20 cellular contexts compared by ENCODE assay signal in the genomic region with DNA sequence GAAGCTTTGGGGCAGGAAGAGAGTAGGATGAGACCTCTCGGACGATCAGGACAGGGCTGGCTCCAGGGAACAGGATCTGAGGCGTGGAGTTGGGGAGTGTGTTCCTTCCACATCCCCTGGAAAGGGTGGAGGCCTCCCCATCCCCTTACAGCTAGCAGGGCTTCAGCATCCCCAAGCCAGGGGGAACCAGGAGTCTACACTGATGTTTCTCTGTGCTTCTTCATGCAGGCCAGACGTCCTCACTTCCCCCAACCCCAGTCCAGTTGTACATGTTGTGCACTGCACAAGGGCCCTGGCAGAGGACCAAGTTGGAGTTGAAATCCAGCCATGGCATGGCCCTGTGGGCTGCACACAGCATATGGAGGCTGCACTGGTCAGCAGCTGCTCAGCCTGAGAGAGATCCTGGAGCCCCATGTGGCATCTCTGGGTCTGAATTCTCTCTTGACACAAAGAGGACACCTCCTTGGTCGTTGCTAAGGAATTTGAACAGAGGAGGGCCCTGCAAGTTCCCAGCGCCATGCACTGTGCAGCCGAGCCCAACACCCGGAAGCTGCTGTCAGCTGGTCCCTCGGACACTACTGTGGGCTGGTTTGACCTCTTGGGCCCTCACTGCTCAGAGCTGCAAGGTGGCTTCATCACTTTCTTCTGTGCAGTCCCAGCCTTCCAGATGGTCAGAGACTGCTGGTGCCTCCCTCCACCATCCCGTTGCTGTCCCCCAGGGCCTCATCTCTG.
A peak's percentile ranks its signal among the peaks of the same experiment; 100 is the strongest.
DNase-seq lines count a peak whose midpoint lies in the region; ATAC-seq and TF ChIP-seq lines count a peak whose summit lies in the region.
"Had no signal": no experiment of that assay in that cellular context is flagged by ENCODE, and none has a peak within 500 bp of the region (broad histone marks: within the 10 kb centered on the region; RNA-seq: fewer than 3 reads in every experiment).

No MANE protein-coding gene starts in this region.

- intact Hi-C loops in cardiac septum (cut with DNase I), result no loop called here
- intact Hi-C loops in Right ventricle myocardium inferior (cut with DNase I), result no loop called here
- intact Hi-C loops in stomach (cut with DNase I; ENCODE audit: low total_unique reads), result no loop called here

- peaks cover 11% of the 10 kb centered on the region for H3K27me3 Mint-ChIP-seq in activated CD8-positive, alpha-beta memory T cell treated with anti-CD3 and anti-CD28 coated beads, Interleukin-2, amount 10 ng/mL, durations not matched to agents 7 days and 5 days

- H3K27ac ChIP-seq in stomach, result no peak overlapping the region
- H3K27ac ChIP-seq: HL-60, KMS-11 had no signal

- CTCF ChIA-PET in activated CD8-positive, alpha-beta memory T cell treated with anti-CD3 and anti-CD28 coated beads, Interleukin-2, amount 10 ng/mL, durations not matched to agents 7 days and 5 days (lab: Charles Lee), result no interaction called here
- CTCF ChIA-PET in GM10248 (lab: Yijun Ruan, JAX), result no interaction called here

- H3K36me3 ChIP-seq in stomach, result no peaks in the 10 kb centered on the region
- H3K36me3 ChIP-seq: MG63 had no signal

- TF ChIP-seq POLR2A in stomach (IDR thresholded peaks at IDR 0.05), result no peak

- no peak for ATAC-seq in Right ventricle myocardium inferior
- no peak for ATAC-seq in activated CD8-positive, alpha-beta memory T cell treated with anti-CD3 and anti-CD28 coated beads, Interleukin-2, amount 10 ng/mL, durations not matched to agents 7 days and 5 days
- no peak for ATAC-seq in HG03442 (IDR thresholded peaks at IDR 0.05; ENCODE audit: unreplicated experiment)
- ATAC-seq: CD8-positive, alpha-beta T cell; GM23338; PC-3 had no signal

- H3K27ac Mint-ChIP-seq in activated CD8-positive, alpha-beta memory T cell treated with anti-CD3 and anti-CD28 coated beads, Interleukin-2, amount 10 ng/mL, durations not matched to agents 7 days and 5 days, result no peak overlapping the region
- H3K27ac Mint-ChIP-seq: CD8-positive, alpha-beta T cell; GM23338 had no signal

- WGBS in stomach, 5 donors, result 60 to 73% (median 67%) methylated on average over 7 to 10 of the region's 10 CpGs

- H3K4me3 ChIP-seq in stomach, result no peak overlapping the region
- H3K4me3 ChIP-seq: GM23338, MG63 had no signal

- H3K4me3 Mint-ChIP-seq in activated CD8-positive, alpha-beta memory T cell treated with anti-CD3 and anti-CD28 coated beads, Interleukin-2, amount 10 ng/mL, durations not matched to agents 7 days and 5 days, result no peak overlapping the region
- H3K4me3 Mint-ChIP-seq: CD8-positive, alpha-beta T cell; GM23338 had no signal

- H3K27me3 ChIP-seq in stomach, result peaks cover 0 to 52% (median 10%) of the 10 kb centered on the region in 3 donors
- H3K27me3 ChIP-seq: MG63 had no signal

- H3K4me1 ChIP-seq in stomach, result no peaks in the 10 kb centered on the region

- H3K4me1 Mint-ChIP-seq in activated CD8-positive, alpha-beta memory T cell treated with anti-CD3 and anti-CD28 coated beads, Interleukin-2, amount 10 ng/mL, durations not matched to agents 7 days and 5 days, result no peaks in the 10 kb centered on the region
- H3K4me1 Mint-ChIP-seq: GM23338 had no signal

- H3K9me3 ChIP-seq in stomach, result peaks cover 0 to 5% (median 0%) of the 10 kb centered on the region in 4 donors
- H3K9me3 ChIP-seq: MG63 had no signal

- no peaks in the 10 kb centered on the region for H3K36me3 Mint-ChIP-seq in activated CD8-positive, alpha-beta memory T cell treated with anti-CD3 and anti-CD28 coated beads, Interleukin-2, amount 10 ng/mL, durations not matched to agents 7 days and 5 days
- H3K36me3 Mint-ChIP-seq: CD8-positive, alpha-beta T cell had no signal

- peak; percentile 46 for DNase-seq in cardiac septum (ENCODE audit: low spot score)
- no peak for DNase-seq in Right ventricle myocardium inferior (ENCODE audit: missing footprints)
- peak; percentile 16 for DNase-seq in activated CD8-positive, alpha-beta memory T cell treated with anti-CD3 and anti-CD28 coated beads, Interleukin-2, amount 10 ng/mL, durations not matched to agents 7 days and 5 days
- DNase-seq in mesenteric fat pad (ENCODE audit: low spot score), result peak; percentile 81
- peak; percentile 20 for DNase-seq in stomach
- no peak for DNase-seq in GM10248 (ENCODE audit: extremely low spot score)
- DNase-seq in NCI-H82 (lab: John Stamatoyannopoulos, UW), result no peak
- DNase-seq: AML-193, DND-41, GDM1, MG63, NCI-H1105, NCI-H1694 treated with DMSO at 0.1 percent for 48 hours, NCI-H69, PC-3 had no signal

- no peak for TF ChIP-seq EP300 in stomach (IDR thresholded peaks at IDR 0.05)

- TF ChIP-seq CTCF in stomach (IDR thresholded peaks at IDR 0.05) (no peak), GM10248 (IDR thresholded peaks at IDR 0.05; ENCODE audit: control extremely low read depth, extremely low read depth, low read depth, missing control alignments) (no peak)

- no peaks in the 10 kb centered on the region for H3K9me3 Mint-ChIP-seq in activated CD8-positive, alpha-beta memory T cell treated with anti-CD3 and anti-CD28 coated beads, Interleukin-2, amount 10 ng/mL, durations not matched to agents 7 days and 5 days (ENCODE audit: low read depth)
- H3K9me3 Mint-ChIP-seq: CD8-positive, alpha-beta T cell had no signal

- POLR2A ChIA-PET in GM10248 (lab: Yijun Ruan, JAX), result no interaction called here

Comparison
In these comparisons a context has a peak if more than half of its experiments do, and no peak if none do; other contexts are left out.
1. DNase-seq: peak in cardiac septum (single experiment), activated CD8-positive, alpha-beta memory T cell treated with anti-CD3 and anti-CD28 coated beads, Interleukin-2, amount 10 ng/mL, durations not matched to agents 7 days and 5 days (single experiment), mesenteric fat pad (single experiment) and stomach (single experiment); none in Right ventricle myocardium inferior (single experiment), GM10248 (single experiment) and NCI-H82 (single experiment).